31 cellular contexts compared by ENCODE assay signal in genomic region chr15:65215496-65215895, GRCh38. TPM values are rescaled to one million over a fixed set of nuclear protein-coding genes. Genes with fewer than 3 reads are reported as not detected.
"Had no signal": no experiment of that assay in that cellular context is flagged by ENCODE, and none has a peak within 500 bp of the region (broad histone marks: within the 10 kb centered on the region; RNA-seq: fewer than 3 reads in every experiment).

No MANE protein-coding gene starts in this region.

- H3K4me1 ChIP-seq: colonic mucosa had no signal

- H3K9me3 Mint-ChIP-seq: dendritic cell treated with granulocyte-macrophage colony-stimulating factor and Interleukin-4, amounts not matched to agents 40 ng/mL and 50 ng/mL, for 4 days; effector memory CD8-positive, alpha-beta T cell; endodermal cell; mesothelial cell of epicardium; naive B cell had no signal

- H3K9me3 ChIP-seq: colonic mucosa, esophagus squamous epithelium, gastrocnemius medialis, heart right ventricle, left lung, lower lobe of right lung, mucosa of descending colon had no signal

- FAIRE-seq: endometrium, islet of Langerhans, keratinocyte had no signal

- ATAC-seq: effector memory CD8-positive, alpha-beta T cell; esophagus mucosa; gastrocnemius medialis; heart right ventricle; left cardiac atrium; left lung; left ventricle myocardium superior; lower lobe of right lung; mucosa of descending colon had no signal

- DNase-seq: colonic mucosa; cortex of kidney; effector CD8-positive, alpha-beta T cell; effector memory CD8-positive, alpha-beta T cell; endodermal cell; erythroblast; esophagus squamous epithelium; foreskin fibroblast; foreskin melanocyte; gastrocnemius medialis; glutamatergic neuron; head of caudate nucleus; heart right ventricle; hippocampal formation; left cardiac atrium; left lung; left ventricle myocardium superior; lower lobe of right lung; mesenchymal stem cell; mucosa of descending colon; naive B cell had no signal

- H3K27ac Mint-ChIP-seq: dendritic cell treated with granulocyte-macrophage colony-stimulating factor and Interleukin-4, amounts not matched to agents 40 ng/mL and 50 ng/mL, for 4 days; effector memory CD8-positive, alpha-beta T cell; endodermal cell; mesothelial cell of epicardium; naive B cell had no signal

- H3K4me3 Mint-ChIP-seq: dendritic cell treated with granulocyte-macrophage colony-stimulating factor and Interleukin-4, amounts not matched to agents 40 ng/mL and 50 ng/mL, for 4 days; effector memory CD8-positive, alpha-beta T cell; endodermal cell; mesothelial cell of epicardium had no signal

- H3K36me3 Mint-ChIP-seq: mesothelial cell of epicardium, naive B cell had no signal

- H3K27ac ChIP-seq: colonic mucosa, epithelial cell of prostate, esophagus squamous epithelium, gastrocnemius medialis, heart right ventricle, left lung, lower lobe of right lung had no signal

- H3K27me3 Mint-ChIP-seq: dendritic cell treated with granulocyte-macrophage colony-stimulating factor and Interleukin-4, amounts not matched to agents 40 ng/mL and 50 ng/mL, for 4 days; effector memory CD8-positive, alpha-beta T cell; naive B cell had no signal

- H3K27me3 ChIP-seq: colonic mucosa, esophagus squamous epithelium, gastrocnemius medialis, heart right ventricle, left lung had no signal

- H3K4me3 ChIP-seq: colonic mucosa, esophagus squamous epithelium, gastrocnemius medialis, heart right ventricle, left lung, lower lobe of right lung, mucosa of descending colon had no signal

- H3K36me3 ChIP-seq: colonic mucosa, esophagus squamous epithelium, gastrocnemius medialis, heart right ventricle, left lung, lower lobe of right lung had no signal

RNA-seq across cellular contexts. Expression of gene CILP, which starts 4.2 kb away (rescaled TPM):
- total RNA-seq: dermis microvascular lymphatic vessel endothelial cell, kidney epithelial cell, lung microvascular endothelial cell had no signal
- polyA plus RNA-seq: keratinocyte had no signal
